Comparison of ENCODE assay signal across 8 cellular contexts in genomic region chr12:67161322-67161918, GRCh38.
DNase-seq lines count a peak whose midpoint lies in the region; ATAC-seq and TF ChIP-seq lines count a peak whose summit lies in the region.

No MANE protein-coding gene starts in this region.

- TF ChIP-seq CTCF in DND-41 (IDR thresholded peaks at IDR 0.05; ENCODE audit: borderline replicate concordance, extremely low read depth, low read length, poor library complexity, severe bottlenecking) = peak; percentile 73
- TF ChIP-seq CTCF in fibroblast of pulmonary artery (IDR thresholded peaks at IDR 0.05; ENCODE audit: low read length, missing control alignments) = peak; percentile 63

- no peaks in the 10 kb centered on the region for H3K36me3 ChIP-seq in DND-41 (ENCODE audit: insufficient read depth, low read length)

- no peaks in the 10 kb centered on the region for H4K20me1 ChIP-seq in DND-41 (ENCODE audit: insufficient read depth, low read length)

- H2AFZ ChIP-seq in DND-41 (ENCODE audit: low read depth, low read length) = no peak overlapping the region

- H3K9me3 ChIP-seq in DND-41 (ENCODE audit: insufficient read depth, low read length, severe bottlenecking) = no peaks in the 10 kb centered on the region

- no peaks in the 10 kb centered on the region for H3K4me1 ChIP-seq in DND-41 (ENCODE audit: insufficient read depth, low read length)

- peaks cover 2% of the 10 kb centered on the region for H3K27me3 ChIP-seq in DND-41 (ENCODE audit: insufficient read depth, low read length, poor library complexity)

- H3K4me3 ChIP-seq in DND-41 (ENCODE audit: low read depth in 1 of 2, low read length in 2 of 2) (no peak overlapping the region), fibroblast of pulmonary artery (replicated peaks; ENCODE audit: low read depth, low read length) (no peak overlapping the region), skeletal muscle cell (ENCODE audit: low read depth, low read length) (no peak overlapping the region)
- no peak overlapping the region for H3K4me3 ChIP-seq in Jurkat, Clone E6-1 (ENCODE audit: low read length)

- H3K79me2 ChIP-seq in DND-41 (ENCODE audit: insufficient read depth, low read length) = no peaks in the 10 kb centered on the region

- no peak overlapping the region for H3K9ac ChIP-seq in DND-41 (ENCODE audit: low read depth, low read length)

- ATAC-seq in DND-41 (ENCODE audit: insufficient read depth, low read depth) = peak; percentile 78
- ATAC-seq in GM19043 (IDR thresholded peaks at IDR 0.05; ENCODE audit: low read depth, unreplicated experiment) = peak; percentile 72
- no peak for ATAC-seq in GM19467 (IDR thresholded peaks at IDR 0.05; ENCODE audit: unreplicated experiment)

- no peak overlapping the region for H3K27ac ChIP-seq in DND-41 (ENCODE audit: low read length)

- H3K4me2 ChIP-seq in DND-41 (ENCODE audit: insufficient read depth, low read length) = no peak overlapping the region

- peak; percentile 48 for DNase-seq in DND-41
- DNase-seq in Jurkat, Clone E6-1 (ENCODE audit: low read depth, low spot score) = peak; percentile 28
- DNase-seq in activated CD4-positive, alpha-beta T cell treated with anti-CD3 and anti-CD28 coated beads for 48 hours = peak; percentile 60
- peak; percentile 50 for DNase-seq in fibroblast of pulmonary artery (ENCODE audit: low read depth)
- DNase-seq in skeletal muscle cell (ENCODE audit: low read depth) = peak; percentile 1
- no peak for DNase-seq in hippocampal formation (lab: John Stamatoyannopoulos, UW)

Comparison
In these comparisons a context has a peak if more than half of its experiments do, and no peak if none do; other contexts are left out.
1. DNase-seq: peak in DND-41 (single experiment), Jurkat, Clone E6-1 (single experiment), activated CD4-positive, alpha-beta T cell treated with anti-CD3 and anti-CD28 coated beads for 48 hours (single experiment), fibroblast of pulmonary artery (single experiment) and skeletal muscle cell (single experiment); none in hippocampal formation (0 of 2).